ENCODE assay signal across 10 cellular contexts in genomic region chr2:162007447-162008040, GRCh38.
DNase-seq lines count a peak whose midpoint lies in the region; ATAC-seq, FAIRE-seq and TF ChIP-seq lines count a peak whose summit lies in the region.
"Had no signal": no experiment of that assay in that cellular context is flagged by ENCODE, and none has a peak within 500 bp of the region (broad histone marks: within the 10 kb centered on the region; RNA-seq: fewer than 3 reads in every experiment).

No MANE protein-coding gene starts in this region.

- TF ChIP-seq CTCF in cardiac muscle cell (IDR thresholded peaks at IDR 0.05; ENCODE audit: low read depth, low read length) (peak; percentile 57), foreskin keratinocyte (conservative IDR thresholded peaks at IDR 0.05) (peak; percentile 79), upper lobe of left lung (IDR thresholded peaks at IDR 0.05) (peak; percentile 17 to 64 (median 47)), suprapubic skin (IDR thresholded peaks at IDR 0.05) (peak in 1 of 2 donors; percentile 49)

- no peaks in the 10 kb centered on the region for H3K4me1 ChIP-seq in cardiac muscle cell (ENCODE audit: low read depth)
- no peaks in the 10 kb centered on the region for H3K4me1 ChIP-seq in foreskin keratinocyte
- H3K4me1 ChIP-seq in upper lobe of left lung = no peaks in the 10 kb centered on the region
- peaks cover 4% of the 10 kb centered on the region for H3K4me1 ChIP-seq in suprapubic skin

- intact Hi-C loops in left cardiac atrium (cut with DNase I) = loop anchor here (1.0 to 2.0 kb wide), 2 partner anchors 115 to 117 kb away; no protein-coding TSS in a partner anchor

- TF ChIP-seq POLR2A in upper lobe of left lung (IDR thresholded peaks at IDR 0.05) (no peak), suprapubic skin (IDR thresholded peaks at IDR 0.05) (no peak)

- DNase-seq in cardiac muscle cell (ENCODE audit: low read depth in 1 of 2, low spot score in 1 of 2) (peak in 1 of 2 donors; percentile 45), left cardiac atrium (no peak), RCC 7860 (ENCODE audit: low spot score) (peak; percentile 18), foreskin keratinocyte (no peak), upper lobe of left lung (no peak), suprapubic skin (ENCODE audit: low spot score in 2 of 2) (no peak)
- DNase-seq: stimulated activated naive CD8-positive, alpha-beta T cell treated with anti-CD3 and anti-CD28 coated beads, Interleukin-15, amount 100 ng/mL, for 72 hours had no signal

- ATAC-seq in left cardiac atrium = no peak
- no peak for ATAC-seq in foreskin keratinocyte
- ATAC-seq in upper lobe of left lung (ENCODE audit: low FRiP score in 2 of 2) = no peak
- ATAC-seq in HG03442 (IDR thresholded peaks at IDR 0.05; ENCODE audit: unreplicated experiment) = no peak
- no peak for ATAC-seq in activated T-helper 17 cell treated with anti-CD3 and anti-CD28 coated beads, Interleukin-2, amount 50 U/mL, for 72 hours (replicated peaks)
- ATAC-seq: stimulated activated naive CD8-positive, alpha-beta T cell treated with anti-CD3 and anti-CD28 coated beads, Interleukin-15, amount 100 ng/mL, for 72 hours had no signal

- no peaks in the 10 kb centered on the region for H3K27me3 Mint-ChIP-seq in activated T-helper 17 cell treated with anti-CD3 and anti-CD28 coated beads, Interleukin-2, amount 50 U/mL, for 72 hours
- H3K27me3 Mint-ChIP-seq: stimulated activated naive CD8-positive, alpha-beta T cell treated with anti-CD3 and anti-CD28 coated beads, Interleukin-15, amount 100 ng/mL, for 72 hours had no signal

- H3K36me3 ChIP-seq in cardiac muscle cell (no peaks in the 10 kb centered on the region), upper lobe of left lung (no peaks in the 10 kb centered on the region), suprapubic skin (no peaks in the 10 kb centered on the region)

- H3K27me3 ChIP-seq in cardiac muscle cell (no peaks in the 10 kb centered on the region), foreskin keratinocyte (no peaks in the 10 kb centered on the region), upper lobe of left lung (no peaks in the 10 kb centered on the region), suprapubic skin (no peaks in the 10 kb centered on the region)

- H3K36me3 Mint-ChIP-seq in activated T-helper 17 cell treated with anti-CD3 and anti-CD28 coated beads, Interleukin-2, amount 50 U/mL, for 72 hours (ENCODE audit: low read depth) = peaks cover 66% of the 10 kb centered on the region

- TF ChIP-seq EP300 in upper lobe of left lung (IDR thresholded peaks at IDR 0.05) = no peak
- TF ChIP-seq EP300 in suprapubic skin (IDR thresholded peaks at IDR 0.05) = no peak

- H3K9me3 Mint-ChIP-seq in activated T-helper 17 cell treated with anti-CD3 and anti-CD28 coated beads, Interleukin-2, amount 50 U/mL, for 72 hours = no peaks in the 10 kb centered on the region

- H3K27ac ChIP-seq in cardiac muscle cell = no peak overlapping the region
- no peak overlapping the region for H3K27ac ChIP-seq in foreskin keratinocyte
- H3K27ac ChIP-seq in upper lobe of left lung = no peak overlapping the region
- no peak overlapping the region for H3K27ac ChIP-seq in suprapubic skin

- H3K4me3 Mint-ChIP-seq in activated T-helper 17 cell treated with anti-CD3 and anti-CD28 coated beads, Interleukin-2, amount 50 U/mL, for 72 hours = no peak overlapping the region

- 81 to 86% methylated on average over 3 of the region's 3 CpGs for WGBS in upper lobe of left lung, 2 donors
- 80% methylated on average over 3 of the region's 3 CpGs for WGBS in suprapubic skin

- H3K4me1 Mint-ChIP-seq in activated T-helper 17 cell treated with anti-CD3 and anti-CD28 coated beads, Interleukin-2, amount 50 U/mL, for 72 hours = peaks cover 17% of the 10 kb centered on the region

- H3K9me3 ChIP-seq in cardiac muscle cell (ENCODE audit: low read depth) = no peaks in the 10 kb centered on the region
- H3K9me3 ChIP-seq in upper lobe of left lung = no peaks in the 10 kb centered on the region
- H3K9me3 ChIP-seq in suprapubic skin = no peaks in the 10 kb centered on the region

- no peak overlapping the region for H3K27ac Mint-ChIP-seq in activated T-helper 17 cell treated with anti-CD3 and anti-CD28 coated beads, Interleukin-2, amount 50 U/mL, for 72 hours

- peak; percentile 89 for FAIRE-seq in RCC 7860 (lab: Jason Lieb, UNC)

- no peak overlapping the region for H3K4me3 ChIP-seq in cardiac muscle cell
- no peak overlapping the region for H3K4me3 ChIP-seq in upper lobe of left lung
- no peak overlapping the region for H3K4me3 ChIP-seq in suprapubic skin
- H3K4me3 ChIP-seq: lung had no signal
